In the genomic region with DNA sequence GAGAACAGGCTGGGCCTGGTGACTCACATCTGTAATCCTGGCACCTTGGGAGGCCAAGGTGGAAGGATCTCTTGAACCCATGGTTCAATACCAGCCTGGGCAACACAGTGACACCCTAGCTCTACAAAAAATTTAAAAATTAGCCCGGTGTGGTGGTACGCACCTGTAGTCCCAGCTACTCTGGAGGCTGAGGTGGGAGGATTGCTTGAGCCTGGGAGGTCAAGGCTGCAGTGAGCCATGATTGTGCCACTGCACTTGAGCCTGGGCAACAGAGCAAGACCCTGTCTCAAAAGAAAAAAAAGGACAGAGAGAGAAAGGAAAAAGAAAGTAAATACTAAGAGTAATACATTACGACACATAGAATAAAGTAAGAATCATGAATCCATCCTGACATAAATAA, we compare ENCODE assay signal across 19 cellular contexts. TPM values are rescaled to one million over a fixed set of nuclear protein-coding genes. Genes with fewer than 3 reads are reported as not detected.
"Had no signal": no experiment of that assay in that cellular context is flagged by ENCODE, and none has a peak within 500 bp of the region (broad histone marks: within the 10 kb centered on the region; RNA-seq: fewer than 3 reads in every experiment).

No MANE protein-coding gene starts in this region.

RNA-seq across cellular contexts. Expression of a gene that starts 54.2 kb away (rescaled TPM):
- total RNA-seq: naive thymus-derived CD4-positive, alpha-beta T cell; natural killer cell; occipital lobe; osteoblast; ovary; prostate gland; pulmonary artery endothelial cell; right atrium auricular region; sciatic nerve; smooth muscle cell; stomach; subcutaneous adipose tissue; temporal lobe; thoracic aorta; thyroid gland; tibial nerve; upper lobe of left lung; uterus had no signal
- polyA plus RNA-seq: naive thymus-derived CD4-positive, alpha-beta T cell; neural cell; stomach had no signal

RNA-seq across cellular contexts. Expression of a gene that starts 56.2 kb away (rescaled TPM):
- total RNA-seq: smooth muscle cell had no signal
- polyA plus RNA-seq: naive thymus-derived CD4-positive, alpha-beta T cell had no signal
